27 cellular contexts compared by ENCODE assay signal in genomic region chr6:81854474-81854873, GRCh38.
"Had no signal": no experiment of that assay in that cellular context is flagged by ENCODE, and none has a peak within 500 bp of the region (broad histone marks: within the 10 kb centered on the region; RNA-seq: fewer than 3 reads in every experiment).

No MANE protein-coding gene starts in this region.

- H3K27me3 Mint-ChIP-seq: dendritic cell treated with granulocyte-macrophage colony-stimulating factor and Interleukin-4, amounts not matched to agents 40 ng/mL and 50 ng/mL, for 4 days; effector memory CD8-positive, alpha-beta T cell had no signal

- H3K9me3 Mint-ChIP-seq: effector memory CD8-positive, alpha-beta T cell; endodermal cell had no signal

- DNase-seq: colonic mucosa; cortex of kidney; dorsolateral prefrontal cortex; effector CD4-positive, alpha-beta T cell; effector CD8-positive, alpha-beta T cell; effector memory CD4-positive, alpha-beta T cell; effector memory CD8-positive, alpha-beta T cell; endodermal cell; erythroblast; esophagus squamous epithelium; foreskin fibroblast; foreskin keratinocyte; foreskin melanocyte; gastrocnemius medialis; glutamatergic neuron; head of caudate nucleus; heart left ventricle; heart right ventricle had no signal

- ATAC-seq: effector memory CD8-positive, alpha-beta T cell; esophagus mucosa; foreskin keratinocyte; gastrocnemius medialis; gastroesophageal sphincter; heart left ventricle; heart right ventricle had no signal

- H3K27ac ChIP-seq: colonic mucosa, coronary artery, dorsolateral prefrontal cortex, epithelial cell of prostate, esophagus muscularis mucosa, esophagus squamous epithelium, foreskin keratinocyte, gastrocnemius medialis, gastroesophageal sphincter, heart left ventricle, heart right ventricle had no signal

- H3K4me3 Mint-ChIP-seq: dendritic cell treated with granulocyte-macrophage colony-stimulating factor and Interleukin-4, amounts not matched to agents 40 ng/mL and 50 ng/mL, for 4 days; effector memory CD8-positive, alpha-beta T cell; endodermal cell had no signal

- H3K27ac Mint-ChIP-seq: dendritic cell treated with granulocyte-macrophage colony-stimulating factor and Interleukin-4, amounts not matched to agents 40 ng/mL and 50 ng/mL, for 4 days; effector memory CD8-positive, alpha-beta T cell; endodermal cell had no signal

- FAIRE-seq: colon, endometrium, frontal cortex had no signal

- H3K36me3 ChIP-seq: colonic mucosa, esophagus muscularis mucosa, esophagus squamous epithelium, gastrocnemius medialis, gastroesophageal sphincter, heart left ventricle, heart right ventricle had no signal

- H3K4me1 ChIP-seq: colonic mucosa, esophagus squamous epithelium, foreskin keratinocyte, gastrocnemius medialis, gastroesophageal sphincter had no signal

- H3K27me3 ChIP-seq: colonic mucosa, esophagus muscularis mucosa, esophagus squamous epithelium, foreskin keratinocyte, gastrocnemius medialis, gastroesophageal sphincter, heart left ventricle, heart right ventricle had no signal

- H3K4me3 ChIP-seq: colonic mucosa, coronary artery, dorsolateral prefrontal cortex, esophagus muscularis mucosa, esophagus squamous epithelium, gastrocnemius medialis, gastroesophageal sphincter, heart left ventricle, heart right ventricle had no signal

- H3K9me3 ChIP-seq: colonic mucosa, esophagus muscularis mucosa, esophagus squamous epithelium, gastrocnemius medialis, gastroesophageal sphincter, heart left ventricle, heart right ventricle had no signal
